8 cellular contexts compared by ENCODE assay signal in the genomic region with DNA sequence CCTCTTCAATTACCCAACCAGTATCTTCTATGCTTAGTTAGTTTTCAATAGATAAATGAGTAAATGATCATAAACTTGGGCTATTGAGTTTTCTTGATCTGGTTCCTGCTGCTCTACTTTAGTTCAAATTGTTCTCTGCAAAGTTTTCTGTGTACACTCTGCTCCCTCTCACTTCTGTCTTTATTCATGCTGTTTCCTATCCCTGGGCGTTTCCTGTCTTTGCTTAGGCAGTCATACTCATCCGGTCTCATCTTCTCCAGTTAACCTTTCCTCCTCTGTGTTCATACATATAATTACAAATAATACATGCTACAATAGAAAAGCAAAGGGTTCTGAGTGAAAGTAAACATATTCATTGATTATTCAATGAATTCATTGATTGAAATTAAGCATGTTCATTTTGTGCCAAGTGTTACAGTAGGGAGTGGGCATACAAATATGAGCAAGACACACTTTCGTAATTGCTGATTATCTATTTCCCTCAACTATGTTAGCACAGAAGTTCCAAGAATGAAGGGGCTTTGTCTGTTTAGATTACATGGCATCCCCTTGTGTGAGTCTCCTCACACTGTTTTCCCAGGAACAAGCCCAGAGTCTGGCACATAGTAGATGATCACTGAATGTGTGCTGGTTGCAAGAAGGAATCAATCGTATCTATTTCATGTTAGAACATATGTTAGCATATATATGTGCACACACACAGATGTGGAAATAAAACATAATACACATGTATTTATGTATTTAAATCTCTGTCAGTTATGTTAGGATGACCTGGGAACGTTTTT. TPM values are rescaled to one million over a fixed set of nuclear protein-coding genes. Genes with fewer than 3 reads are reported as not detected.
DNase-seq lines count a peak whose midpoint lies in the region; ATAC-seq and TF ChIP-seq lines count a peak whose summit lies in the region.
"Had no signal": no experiment of that assay in that cellular context is flagged by ENCODE, and none has a peak within 500 bp of the region (broad histone marks: within the 10 kb centered on the region; RNA-seq: fewer than 3 reads in every experiment).

No MANE protein-coding gene starts in this region.

- H3K4me3 ChIP-seq in HUES48 (ENCODE audit: low read depth, low read length) (peak overlapping the region; percentile 69), neural progenitor cell (peak overlapping the region; percentile 59)

- H3K4me1 Mint-ChIP-seq in activated naive CD8-positive, alpha-beta T cell treated with anti-CD3 and anti-CD28 coated beads, Interleukin-2, amount 50 U/mL, for 24 hours = peaks cover 15% of the 10 kb centered on the region
- peaks cover 3% of the 10 kb centered on the region for H3K4me1 Mint-ChIP-seq in neural progenitor cell

- no peaks in the 10 kb centered on the region for H3K27me3 Mint-ChIP-seq in activated naive CD8-positive, alpha-beta T cell treated with anti-CD3 and anti-CD28 coated beads, Interleukin-2, amount 50 U/mL, for 24 hours
- no peaks in the 10 kb centered on the region for H3K27me3 Mint-ChIP-seq in neural progenitor cell (ENCODE audit: insufficient read depth, low read depth)

- H3K36me3 Mint-ChIP-seq in activated naive CD8-positive, alpha-beta T cell treated with anti-CD3 and anti-CD28 coated beads, Interleukin-2, amount 50 U/mL, for 24 hours (ENCODE audit: low read depth) = peaks cover 9% of the 10 kb centered on the region
- H3K36me3 Mint-ChIP-seq in neural progenitor cell = peaks cover 3% of the 10 kb centered on the region

- H3K9ac ChIP-seq in HUES48 (ENCODE audit: low read depth, low read length) = no peak overlapping the region
- no peak overlapping the region for H3K9ac ChIP-seq in neural progenitor cell

- H3K9me3 ChIP-seq in HUES48 (ENCODE audit: control insufficient read depth, insufficient read depth, low read length) (peaks cover 49% of the 10 kb centered on the region), neural progenitor cell (ENCODE audit: low read depth) (peaks cover 12% of the 10 kb centered on the region)

- peak overlapping the region; percentile 88 for H3K27ac Mint-ChIP-seq in activated naive CD8-positive, alpha-beta T cell treated with anti-CD3 and anti-CD28 coated beads, Interleukin-2, amount 50 U/mL, for 24 hours
- no peak overlapping the region for H3K27ac Mint-ChIP-seq in neural progenitor cell

- ATAC-seq in GM18907 (IDR thresholded peaks at IDR 0.05; ENCODE audit: unreplicated experiment) = peak; percentile 7
- peak; percentile 38 for ATAC-seq in activated naive CD8-positive, alpha-beta T cell treated with anti-CD3 and anti-CD28 coated beads, Interleukin-2, amount 50 U/mL, for 24 hours
- no peak for ATAC-seq in HG02642 (IDR thresholded peaks at IDR 0.05; ENCODE audit: poor library complexity, unreplicated experiment)

- TF ChIP-seq CTCF in neural progenitor cell (IDR thresholded peaks at IDR 0.05) = no peak

- H3F3A ChIP-seq in neural progenitor cell (ENCODE audit: low read depth) = no peaks in the 10 kb centered on the region

- no peak for DNase-seq in activated naive CD8-positive, alpha-beta T cell treated with anti-CD3 and anti-CD28 coated beads, Interleukin-2, amount 50 U/mL, for 24 hours
- DNase-seq in neural progenitor cell (ENCODE audit: low spot score) (no peak), NCI-H1930 (lab: John Stamatoyannopoulos, UW) (no peak)
- no peak for DNase-seq in activated effector memory CD4-positive, alpha-beta T cell treated with anti-CD3 and anti-CD28 coated beads, Interleukin-2, amount 50 U/mL, for 16 hours
- DNase-seq: activated effector memory CD4-positive, alpha-beta T cell treated with Interleukin-2 at 50 U/mL for 16 hours had no signal

- peaks cover 17% of the 10 kb centered on the region for H3K79me2 ChIP-seq in neural progenitor cell (ENCODE audit: low read depth)

- no peaks in the 10 kb centered on the region for H3K27me3 ChIP-seq in HUES48 (ENCODE audit: control insufficient read depth, insufficient read depth, low read length)
- no peaks in the 10 kb centered on the region for H3K27me3 ChIP-seq in neural progenitor cell

- H2AFZ ChIP-seq in neural progenitor cell (replicated peaks) = no peak overlapping the region

- H3K9me3 Mint-ChIP-seq in activated naive CD8-positive, alpha-beta T cell treated with anti-CD3 and anti-CD28 coated beads, Interleukin-2, amount 50 U/mL, for 24 hours = no peaks in the 10 kb centered on the region
- H3K9me3 Mint-ChIP-seq in neural progenitor cell = peaks cover 2% of the 10 kb centered on the region

- H3K4me2 ChIP-seq in neural progenitor cell = peak overlapping the region; percentile 73

- peak overlapping the region; percentile 86 for H3K4me3 Mint-ChIP-seq in activated naive CD8-positive, alpha-beta T cell treated with anti-CD3 and anti-CD28 coated beads, Interleukin-2, amount 50 U/mL, for 24 hours
- H3K4me3 Mint-ChIP-seq in neural progenitor cell = peak overlapping the region; percentile 89

- no peaks in the 10 kb centered on the region for H3K36me3 ChIP-seq in HUES48 (ENCODE audit: control insufficient read depth, insufficient read depth, low read length)
- H3K36me3 ChIP-seq in neural progenitor cell = no peaks in the 10 kb centered on the region

- H3K27ac ChIP-seq in HUES48 (ENCODE audit: low read depth, low read length) (no peak overlapping the region), neural progenitor cell (no peak overlapping the region)

- H3K4me1 ChIP-seq in HUES48 (ENCODE audit: control insufficient read depth, insufficient read depth, low read length) (no peaks in the 10 kb centered on the region; the same call in 1 of the 2 replicates), neural progenitor cell (no peaks in the 10 kb centered on the region)

- no peaks in the 10 kb centered on the region for H4K20me1 ChIP-seq in neural progenitor cell (ENCODE audit: low read depth)

RNA-seq across cellular contexts. Expression of a gene that starts 1.1 kb away (rescaled TPM):
- 6.3 and 8.7 TPM in 2 replicates for total RNA-seq in neural progenitor cell (ENCODE audit: low replicate concordance)

RNA-seq across cellular contexts. Expression of a gene that starts 46.9 kb away (rescaled TPM):
- total RNA-seq in neural progenitor cell (ENCODE audit: low replicate concordance) = 115 and 217 TPM in 2 replicates
